In genomic region chr7:125828153-125828690, GRCh38 we compare ENCODE assay signal across 21 cellular contexts.
DNase-seq lines count a peak whose midpoint lies in the region; ATAC-seq, FAIRE-seq and TF ChIP-seq lines count a peak whose summit lies in the region.
"Had no signal": no experiment of that assay in that cellular context is flagged by ENCODE, and none has a peak within 500 bp of the region (broad histone marks: within the 10 kb centered on the region; RNA-seq: fewer than 3 reads in every experiment).

No MANE protein-coding gene starts in this region.

- H3K9me3 ChIP-seq in HepG2 (ENCODE audit: low read length) (peaks cover 89% of the 10 kb centered on the region), right lobe of liver (no peaks in the 10 kb centered on the region)

- H2AFZ ChIP-seq in HepG2 (ENCODE audit: low read length) = no peak overlapping the region

- CTCF ChIA-PET in HepG2 (lab: Yijun Ruan, JAX; ENCODE audit: low intra/inter-chr PET ratio, low total read pairs) = no interaction called here

- no peak overlapping the region for H3K4me3 Mint-ChIP-seq in activated CD4-positive, alpha-beta T cell treated with anti-CD3 and anti-CD28 coated beads, Interleukin-2, amount 10 ng/mL, durations not matched to agents 24 days and 14 days
- H3K4me3 Mint-ChIP-seq in activated T-cell treated with anti-CD3 and anti-CD28 coated beads, Interleukin-2, amount 50 U/mL, for 24 hours = no peak overlapping the region

- H3K79me2 ChIP-seq in HepG2 (ENCODE audit: insufficient read depth, low read length) = no peaks in the 10 kb centered on the region

- H3K4me1 Mint-ChIP-seq in activated CD4-positive, alpha-beta T cell treated with anti-CD3 and anti-CD28 coated beads, Interleukin-2, amount 10 ng/mL, durations not matched to agents 24 days and 14 days = no peaks in the 10 kb centered on the region
- H3K4me1 Mint-ChIP-seq in activated T-cell treated with anti-CD3 and anti-CD28 coated beads, Interleukin-2, amount 50 U/mL, for 24 hours (ENCODE audit: low read depth) = no peaks in the 10 kb centered on the region

- FAIRE-seq in HepG2 (lab: Jason Lieb, UNC) = no peak

- intact Hi-C loops in HepG2 (cut with micrococcal nuclease; ENCODE audit: unreplicated experiment) (no loop called here), right lobe of liver (cut with DNase I) (no loop called here)
- intact Hi-C loops in activated CD4-positive, alpha-beta T cell treated with anti-CD3 and anti-CD28 coated beads, Interleukin-2, amount 10 ng/mL, durations not matched to agents 24 days and 14 days (cut with micrococcal nuclease) = no loop called here

- no peaks in the 10 kb centered on the region for H3K4me1 ChIP-seq in HepG2 (ENCODE audit: insufficient read depth, low read length)
- H3K4me1 ChIP-seq in right lobe of liver = no peaks in the 10 kb centered on the region

- WGBS in HepG2 (ENCODE audit: low lambda C conversion rate) = 8% methylated on average over 3 of the region's 3 CpGs
- 57% methylated on average over 3 of the region's 3 CpGs for WGBS in right lobe of liver (ENCODE audit: insufficient coverage, low coverage, low lambda C conversion rate, missing lambda C conversion rate)

- TF ChIP-seq POLR2A in HepG2 (IDR thresholded peaks at IDR 0.05; ENCODE audit: insufficient read depth in 1 of 2, low read depth in 2 of 2, low read length in 2 of 2) (no peak), right lobe of liver (IDR thresholded peaks at IDR 0.05) (no peak)

- no peak overlapping the region for H3K27ac ChIP-seq in HepG2 (ENCODE audit: extremely low read length, insufficient read depth, low read length)
- H3K27ac ChIP-seq in right lobe of liver = no peak overlapping the region
- H3K27ac ChIP-seq: RWPE1 had no signal

- no peak overlapping the region for H3K4me3 ChIP-seq in HepG2 (replicated peaks in 1 of 3; ENCODE audit: insufficient read depth in 1 of 3, low read depth in 2 of 3, low read length in 3 of 3)
- H3K4me3 ChIP-seq in right lobe of liver = no peak overlapping the region
- no peak overlapping the region for H3K4me3 ChIP-seq in astrocyte of the cerebellum (ENCODE audit: low read depth, low read length)
- H3K4me3 ChIP-seq in choroid plexus epithelial cell (ENCODE audit: low read depth, low read length) = no peak overlapping the region

- TF ChIP-seq EP300 in HepG2 (IDR thresholded peaks at IDR 0.05; ENCODE audit: low read depth in 2 of 2, low read length in 2 of 2) (no peak), HepG2 (CRISPR knock-in tag; IDR thresholded peaks at IDR 0.05; ENCODE audit: borderline replicate concordance) (no peak)

- no peaks in the 10 kb centered on the region for H4K20me1 ChIP-seq in HepG2 (ENCODE audit: insufficient read depth, low read length)

- POLR2A ChIA-PET in HepG2 (lab: Yijun Ruan, JAX) = no interaction called here

- H3K9me3 Mint-ChIP-seq in activated CD4-positive, alpha-beta T cell treated with anti-CD3 and anti-CD28 coated beads, Interleukin-2, amount 10 ng/mL, durations not matched to agents 24 days and 14 days = peaks cover 6% of the 10 kb centered on the region
- peaks cover 36% of the 10 kb centered on the region for H3K9me3 Mint-ChIP-seq in activated T-cell treated with anti-CD3 and anti-CD28 coated beads, Interleukin-2, amount 50 U/mL, for 24 hours

- no peak for TF ChIP-seq RAD21 in HepG2 (CRISPR knock-in tag; IDR thresholded peaks at IDR 0.05)

- no TSS peak for BruUV-seq in HepG2 (replicated peaks; lab: Mats Ljungman, UMichigan)

- no peak for DNase-seq in HepG2 (ENCODE audit: low spot score)
- DNase-seq in right lobe of liver = no peak
- peak; percentile 23 for DNase-seq in astrocyte of the cerebellum (ENCODE audit: low read depth)
- DNase-seq in choroid plexus epithelial cell (ENCODE audit: low read depth) = peak; percentile 2
- DNase-seq in GM13976 (ENCODE audit: low spot score) = no peak
- no peak for DNase-seq in activated CD4-positive, alpha-beta T cell treated with anti-CD3 and anti-CD28 coated beads, Interleukin-2, amount 10 ng/mL, durations not matched to agents 24 days and 14 days
- DNase-seq in activated T-cell treated with anti-CD3 and anti-CD28 coated beads, Interleukin-2, amount 50 U/mL, for 24 hours = no peak
- DNase-seq: 8988T, Calu3, DMS153, DND-41, GOT3, HCEC 1CT, Kasumi-1, NCI-H2029 treated with DMSO at 0.1 percent for 48 hours, NCI-H446 treated with DMSO at 0.1 percent for 48 hours, NCI-H526 treated with DMSO at 0.1 percent for 48 hours, SHP77 had no signal

- H3K27ac Mint-ChIP-seq in activated CD4-positive, alpha-beta T cell treated with anti-CD3 and anti-CD28 coated beads, Interleukin-2, amount 10 ng/mL, durations not matched to agents 24 days and 14 days = no peak overlapping the region
- no peak overlapping the region for H3K27ac Mint-ChIP-seq in activated T-cell treated with anti-CD3 and anti-CD28 coated beads, Interleukin-2, amount 50 U/mL, for 24 hours

- H3K9ac ChIP-seq in HepG2 (ENCODE audit: insufficient read depth, low read depth, low read length) = no peak overlapping the region

- no peaks in the 10 kb centered on the region for H3K36me3 Mint-ChIP-seq in activated CD4-positive, alpha-beta T cell treated with anti-CD3 and anti-CD28 coated beads, Interleukin-2, amount 10 ng/mL, durations not matched to agents 24 days and 14 days (ENCODE audit: low read depth)
- no peaks in the 10 kb centered on the region for H3K36me3 Mint-ChIP-seq in activated T-cell treated with anti-CD3 and anti-CD28 coated beads, Interleukin-2, amount 50 U/mL, for 24 hours (ENCODE audit: low read depth)

- TF ChIP-seq CTCF in HepG2 (CRISPR knock-in tag; IDR thresholded peaks at IDR 0.05) (no peak), right lobe of liver (IDR thresholded peaks at IDR 0.05) (no peak), astrocyte of the cerebellum (IDR thresholded peaks at IDR 0.05; ENCODE audit: low read depth, low read length, missing control alignments) (no peak), choroid plexus epithelial cell (conservative IDR thresholded peaks at IDR 0.05; ENCODE audit: low read depth, low read length) (no peak), GM13976 (IDR thresholded peaks at IDR 0.05; ENCODE audit: borderline replicate concordance, control extremely low read depth, extremely low read depth, insufficient read depth, missing control alignments) (no peak)

- H3K27me3 ChIP-seq in HepG2 (ENCODE audit: control insufficient read depth in 1 of 2, insufficient read depth in 2 of 2, low read length in 2 of 2) (no peaks in the 10 kb centered on the region), right lobe of liver (no peaks in the 10 kb centered on the region)

- H3K27me3 Mint-ChIP-seq in activated CD4-positive, alpha-beta T cell treated with anti-CD3 and anti-CD28 coated beads, Interleukin-2, amount 10 ng/mL, durations not matched to agents 24 days and 14 days = no peaks in the 10 kb centered on the region
- H3K27me3 Mint-ChIP-seq in activated T-cell treated with anti-CD3 and anti-CD28 coated beads, Interleukin-2, amount 50 U/mL, for 24 hours = no peaks in the 10 kb centered on the region

- in situ Hi-C loops in HepG2 (cut with HindIII; ENCODE audit: extremely low pct_ligation_motif_present, low pct_unique_long_range_greater_than_20kb) (no loop called here), astrocyte of the cerebellum (cut with HindIII; ENCODE audit: low sequenced_read_pairs) (no loop called here), GM13976 (cut with MboI; ENCODE audit: low sequenced_read_pairs, unreplicated experiment) (no loop called here)

- no peaks in the 10 kb centered on the region for H3K36me3 ChIP-seq in HepG2 (replicated peaks in 1 of 2; ENCODE audit: control insufficient read depth in 1 of 2, insufficient read depth in 2 of 2, low read length in 2 of 2)
- H3K36me3 ChIP-seq in right lobe of liver = no peaks in the 10 kb centered on the region

- ATAC-seq in HepG2 (no peak), right lobe of liver (no peak), GM21576 (IDR thresholded peaks at IDR 0.05; ENCODE audit: unreplicated experiment) (no peak)
- ATAC-seq: Panc1 had no signal

- H3K4me2 ChIP-seq in HepG2 (ENCODE audit: low read depth, low read length) = no peak overlapping the region

TF ChIP-seq in HepG2, 621 proteins besides CTCF, POLR2A, EP300 and RAD21:
- TF ChIP-seq SNAPC2 (CRISPR knock-in tag; IDR thresholded peaks at IDR 0.05) (no peak), RAD51 (IDR thresholded peaks at IDR 0.05; ENCODE audit: borderline replicate concordance) (peak; percentile 60; the same call in 1 of the 2 replicates)

Comparison
In these comparisons a context has a peak if more than half of its experiments do, and no peak if none do; other contexts are left out.
1. DNase-seq: peak in astrocyte of the cerebellum (single experiment) and choroid plexus epithelial cell (single experiment); none in HepG2 (single experiment), right lobe of liver (0 of 3), GM13976 (single experiment), activated CD4-positive, alpha-beta T cell treated with anti-CD3 and anti-CD28 coated beads, Interleukin-2, amount 10 ng/mL, durations not matched to agents 24 days and 14 days (single experiment) and activated T-cell treated with anti-CD3 and anti-CD28 coated beads, Interleukin-2, amount 50 U/mL, for 24 hours (single experiment).